In genomic region chr3:191997093-191997492, GRCh38 we compare ENCODE assay signal across 22 cellular contexts.
A peak's percentile ranks its signal among the peaks of the same experiment; 100 is the strongest.
DNase-seq lines count a peak whose midpoint lies in the region; ATAC-seq, FAIRE-seq and TF ChIP-seq lines count a peak whose summit lies in the region.
"Had no signal": no experiment of that assay in that cellular context is flagged by ENCODE, and none has a peak within 500 bp of the region (broad histone marks: within the 10 kb centered on the region; RNA-seq: fewer than 3 reads in every experiment).

No MANE protein-coding gene starts in this region.

- intact Hi-C loops in activated naive CD4-positive, alpha-beta T cell treated with anti-CD3 and anti-CD28 coated beads for 36 hours (cut with micrococcal nuclease) = no loop called here

- no peaks in the 10 kb centered on the region for H3K4me1 Mint-ChIP-seq in activated T-cell treated with anti-CD3 and anti-CD28 coated beads, Interleukin-2, amount 50 U/mL, for 4 hours (ENCODE audit: low read depth)
- H3K4me1 Mint-ChIP-seq in activated naive CD4-positive, alpha-beta T cell treated with anti-CD3 and anti-CD28 coated beads for 36 hours (ENCODE audit: low read depth) = no peaks in the 10 kb centered on the region

- no peak overlapping the region for H3K4me3 Mint-ChIP-seq in activated T-cell treated with anti-CD3 and anti-CD28 coated beads, Interleukin-2, amount 50 U/mL, for 4 hours
- H3K4me3 Mint-ChIP-seq in activated naive CD4-positive, alpha-beta T cell treated with anti-CD3 and anti-CD28 coated beads for 36 hours = no peak overlapping the region

- DNase-seq in H54 (ENCODE audit: insufficient read length, low spot score) (no peak), HuH-7 (ENCODE audit: low spot score) (peak; percentile 11), left lobe of liver (ENCODE audit: low spot score) (no peak), DMS 273 (lab: John Stamatoyannopoulos, UW; ENCODE audit: unreplicated experiment) (no peak)
- DNase-seq in activated T-cell treated with anti-CD3 and anti-CD28 coated beads, Interleukin-2, amount 50 U/mL, for 4 hours = no peak
- DNase-seq in activated naive CD4-positive, alpha-beta T cell treated with anti-CD3 and anti-CD28 coated beads for 36 hours = no peak
- DNase-seq: GM23248; KG1; NCI-H1092; NCI-H1417 treated with DMSO at 0.1 percent for 48 hours; NCI-H1694 treated with DMSO at 0.1 percent for 48 hours; NCI-H2081; NCI-H226; NCI-H510A; NK-92 treated with Interleukin-12 subunit alpha and Interleukin-12 subunit beta, amount 100 ng/mL, for 24 hours; PC-3 had no signal

- TF ChIP-seq POLR2A in H54 (IDR thresholded peaks at IDR 0.05; ENCODE audit: low read depth, low read length) = no peak

- H3K4me3 ChIP-seq in ectodermal cell (ENCODE audit: insufficient read depth, low read depth, low read length) = no peak overlapping the region
- H3K4me3 ChIP-seq: GM23248, HAP-1 had no signal

- H3K9me3 ChIP-seq in ectodermal cell (ENCODE audit: control insufficient read depth, low read length) = no peaks in the 10 kb centered on the region
- H3K9me3 ChIP-seq: HAP-1 had no signal

- no peaks in the 10 kb centered on the region for H3K36me3 ChIP-seq in ectodermal cell (ENCODE audit: control insufficient read depth, insufficient read depth, low read length)
- H3K36me3 ChIP-seq: HAP-1 had no signal

- peak; percentile 50 for FAIRE-seq in H54 (lab: Jason Lieb, UNC)
- FAIRE-seq: G401.6, HepG2 had no signal

- H3K27me3 ChIP-seq in ectodermal cell (ENCODE audit: control insufficient read depth, insufficient read depth, low read length, poor library complexity, severe bottlenecking) = no peaks in the 10 kb centered on the region

- H3K4me1 ChIP-seq in ectodermal cell (ENCODE audit: control insufficient read depth, insufficient read depth, low read length) = peaks cover 20% of the 10 kb centered on the region

- H3K27ac Mint-ChIP-seq in activated naive CD4-positive, alpha-beta T cell treated with anti-CD3 and anti-CD28 coated beads for 36 hours = no peak overlapping the region

- CTCF ChIA-PET in activated naive CD4-positive, alpha-beta T cell treated with anti-CD3 and anti-CD28 coated beads for 36 hours (lab: Charles Lee) = interaction anchor here (0.6 kb wide), 1 partner anchor 447 kb away, joined by 4 read pairs; no protein-coding TSS in a partner anchor

- H3K27me3 Mint-ChIP-seq in activated T-cell treated with anti-CD3 and anti-CD28 coated beads, Interleukin-2, amount 50 U/mL, for 4 hours (ENCODE audit: low read depth) = no peaks in the 10 kb centered on the region
- no peaks in the 10 kb centered on the region for H3K27me3 Mint-ChIP-seq in activated naive CD4-positive, alpha-beta T cell treated with anti-CD3 and anti-CD28 coated beads for 36 hours (ENCODE audit: low read depth)

- peaks cover 27% of the 10 kb centered on the region for H3K9me3 Mint-ChIP-seq in activated T-cell treated with anti-CD3 and anti-CD28 coated beads, Interleukin-2, amount 50 U/mL, for 4 hours
- peaks cover 25% of the 10 kb centered on the region for H3K9me3 Mint-ChIP-seq in activated naive CD4-positive, alpha-beta T cell treated with anti-CD3 and anti-CD28 coated beads for 36 hours

- H3K27ac ChIP-seq in ectodermal cell (ENCODE audit: insufficient read depth, low read depth, low read length, poor library complexity, severe bottlenecking) = peak overlapping the region; percentile 84
- H3K27ac ChIP-seq: GM23248, HL-60 had no signal

- H3K36me3 Mint-ChIP-seq in activated T-cell treated with anti-CD3 and anti-CD28 coated beads, Interleukin-2, amount 50 U/mL, for 4 hours (ENCODE audit: insufficient read depth) = no peaks in the 10 kb centered on the region
- peaks cover 1% of the 10 kb centered on the region for H3K36me3 Mint-ChIP-seq in activated naive CD4-positive, alpha-beta T cell treated with anti-CD3 and anti-CD28 coated beads for 36 hours (ENCODE audit: low read depth)

- peak; percentile 33 for ATAC-seq in left lobe of liver
- no peak for ATAC-seq in activated T-cell treated with anti-CD3 and anti-CD28 coated beads, Interleukin-2, amount 50 U/mL, for 4 hours
- ATAC-seq: HepG2, PC-3, SK-N-SH treated with all-trans-retinoic acid at 6 μM for 48 hours had no signal
